9 cellular contexts compared by ENCODE assay signal in the genomic region with DNA sequence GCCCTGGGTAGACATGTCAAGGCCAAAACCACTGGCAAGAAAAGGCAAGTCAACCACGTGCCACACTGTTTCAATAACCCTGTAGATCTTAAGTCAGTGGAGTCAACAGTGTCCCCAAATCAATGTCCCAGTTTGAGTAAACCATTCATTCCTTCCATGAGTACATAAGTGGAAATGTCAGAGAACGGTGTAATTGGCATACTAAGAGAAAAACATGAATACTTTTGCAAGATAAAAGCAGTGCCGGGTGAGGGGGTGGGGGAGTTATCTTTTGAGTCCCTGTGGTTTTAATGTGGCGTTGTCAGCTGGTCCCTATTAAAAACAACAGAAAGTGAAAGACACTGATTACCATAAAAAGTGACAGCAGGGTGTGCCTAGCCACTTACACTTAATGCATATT. TPM values are rescaled to one million over a fixed set of nuclear protein-coding genes. Genes with fewer than 3 reads are reported as not detected.
DNase-seq lines count a peak whose midpoint lies in the region; ATAC-seq and TF ChIP-seq lines count a peak whose summit lies in the region.
"Had no signal": no experiment of that assay in that cellular context is flagged by ENCODE, and none has a peak within 500 bp of the region (broad histone marks: within the 10 kb centered on the region; RNA-seq: fewer than 3 reads in every experiment).

No MANE protein-coding gene starts in this region.

- H3K9me3 Mint-ChIP-seq in activated T-cell treated with anti-CD3 and anti-CD28 coated beads, Interleukin-2, amount 50 U/mL, for 72 hours = no peaks in the 10 kb centered on the region

- H3K4me1 Mint-ChIP-seq in activated T-cell treated with anti-CD3 and anti-CD28 coated beads, Interleukin-2, amount 50 U/mL, for 72 hours (ENCODE audit: low read depth) = peaks cover 36% of the 10 kb centered on the region

- peak; percentile 74 to 78 for DNase-seq in activated T-cell treated with anti-CD3 and anti-CD28 coated beads, Interleukin-2, amount 50 U/mL, for 72 hours
- DNase-seq in stimulated activated CD8-positive, alpha-beta memory T cell treated with anti-CD3 and anti-CD28 coated beads, Interleukin-12 subunit alpha, Interleukin-12 subunit beta, amount 100 ng/mL, for 24 hours (ENCODE audit: extremely low read depth) = peak; percentile 61
- DNase-seq in heart right ventricle = no peak
- DNase-seq in superior temporal gyrus (ENCODE audit: extremely low spot score) = no peak
- DNase-seq in OCI-M2 (lab: John Stamatoyannopoulos, UW; ENCODE audit: unreplicated experiment) = no peak
- DNase-seq: NCI-H526 treated with DMSO at 0.1 percent for 48 hours had no signal

- H3K4me3 Mint-ChIP-seq in activated T-cell treated with anti-CD3 and anti-CD28 coated beads, Interleukin-2, amount 50 U/mL, for 72 hours = peak overlapping the region; percentile 12 to 38

- TF ChIP-seq CTCF in heart right ventricle (IDR thresholded peaks at IDR 0.05) = no peak

- peak; percentile 65 for ATAC-seq in GM19328 (IDR thresholded peaks at IDR 0.05; ENCODE audit: unreplicated experiment)
- ATAC-seq in HG03159 (IDR thresholded peaks at IDR 0.05; ENCODE audit: unreplicated experiment) = peak; percentile 73
- peak; percentile 99 for ATAC-seq in activated T-cell treated with anti-CD3 and anti-CD28 coated beads, Interleukin-2, amount 50 U/mL, for 72 hours (replicated peaks in 1 of 2)
- ATAC-seq in heart right ventricle = no peak
- ATAC-seq in GM21825 (IDR thresholded peaks at IDR 0.05; ENCODE audit: unreplicated experiment) = no peak

- no peaks in the 10 kb centered on the region for H3K27me3 ChIP-seq in heart right ventricle

- no peaks in the 10 kb centered on the region for H3K27me3 Mint-ChIP-seq in activated T-cell treated with anti-CD3 and anti-CD28 coated beads, Interleukin-2, amount 50 U/mL, for 72 hours (ENCODE audit: low read depth)

- peaks cover 4 to 7% of the 10 kb centered on the region in 2 donors for H3K36me3 Mint-ChIP-seq in activated T-cell treated with anti-CD3 and anti-CD28 coated beads, Interleukin-2, amount 50 U/mL, for 72 hours (ENCODE audit: insufficient read depth in 2 of 2)

- H3K9me3 ChIP-seq in heart right ventricle = no peaks in the 10 kb centered on the region

- peak overlapping the region; percentile 85 for H3K27ac Mint-ChIP-seq in activated T-cell treated with anti-CD3 and anti-CD28 coated beads, Interleukin-2, amount 50 U/mL, for 72 hours

- H3K4me1 ChIP-seq in heart right ventricle = peaks cover 0 to 31% (median 21%) of the 10 kb centered on the region in 9 donors

- H3K36me3 ChIP-seq in heart right ventricle = peaks cover 0 to 23% (median 0%) of the 10 kb centered on the region in 9 donors

- intact Hi-C loops in heart right ventricle (cut with DNase I) = loop anchor here in 9 of 10 donors (5.0 to 10.0 kb wide), 4 partner anchors 662 to 877 kb away; no protein-coding TSS in a partner anchor

- no peak overlapping the region for H3K27ac ChIP-seq in heart right ventricle

- H3K4me3 ChIP-seq in heart right ventricle = no peak overlapping the region

- 32 to 43% methylated on average over 4 of the region's 4 CpGs for WGBS in heart right ventricle, 2 donors

RNA-seq across cellular contexts. Expression of a gene that starts 37.8 kb away (rescaled TPM):
- total RNA-seq in activated T-cell treated with anti-CD3 and anti-CD28 coated beads, Interleukin-2, amount 50 U/mL, for 72 hours = 10 to 100 TPM; 49.1 to 53.1 TPM
- 10 to 100 TPM; 36.8 to 72.5 (median 48.3) TPM for total RNA-seq in heart right ventricle
- polyA plus RNA-seq in heart right ventricle = 10 to 100 TPM; 25.5 to 74.2 TPM

Comparison
In these comparisons a context has a peak if more than half of its experiments do, and no peak if none do; other contexts are left out.
1. ATAC-seq: peak in GM19328 (single experiment), HG03159 (single experiment) and activated T-cell treated with anti-CD3 and anti-CD28 coated beads, Interleukin-2, amount 50 U/mL, for 72 hours (2 of 2); none in heart right ventricle (0 of 8) and GM21825 (single experiment).
2. DNase-seq: peak in activated T-cell treated with anti-CD3 and anti-CD28 coated beads, Interleukin-2, amount 50 U/mL, for 72 hours (2 of 2) and stimulated activated CD8-positive, alpha-beta memory T cell treated with anti-CD3 and anti-CD28 coated beads, Interleukin-12 subunit alpha, Interleukin-12 subunit beta, amount 100 ng/mL, for 24 hours (single experiment); none in heart right ventricle (0 of 2), superior temporal gyrus (single experiment) and OCI-M2 (single experiment).